Comparison of ENCODE assay signal across 1 cellular context in genomic region chr6:88963139-88964090, GRCh38.
TF ChIP-seq lines count a peak whose summit lies in the region.

Gene RNGTT (minus strand): TSS chr6:88963618. CDS start chr6:88963409, 209 bp downstream.

TF ChIP-seq in HepG2, 621 proteins besides CTCF, POLR2A, EP300 and RAD21 (continued from another document and continues in another):
- TF ChIP-seq, protein P1, sequence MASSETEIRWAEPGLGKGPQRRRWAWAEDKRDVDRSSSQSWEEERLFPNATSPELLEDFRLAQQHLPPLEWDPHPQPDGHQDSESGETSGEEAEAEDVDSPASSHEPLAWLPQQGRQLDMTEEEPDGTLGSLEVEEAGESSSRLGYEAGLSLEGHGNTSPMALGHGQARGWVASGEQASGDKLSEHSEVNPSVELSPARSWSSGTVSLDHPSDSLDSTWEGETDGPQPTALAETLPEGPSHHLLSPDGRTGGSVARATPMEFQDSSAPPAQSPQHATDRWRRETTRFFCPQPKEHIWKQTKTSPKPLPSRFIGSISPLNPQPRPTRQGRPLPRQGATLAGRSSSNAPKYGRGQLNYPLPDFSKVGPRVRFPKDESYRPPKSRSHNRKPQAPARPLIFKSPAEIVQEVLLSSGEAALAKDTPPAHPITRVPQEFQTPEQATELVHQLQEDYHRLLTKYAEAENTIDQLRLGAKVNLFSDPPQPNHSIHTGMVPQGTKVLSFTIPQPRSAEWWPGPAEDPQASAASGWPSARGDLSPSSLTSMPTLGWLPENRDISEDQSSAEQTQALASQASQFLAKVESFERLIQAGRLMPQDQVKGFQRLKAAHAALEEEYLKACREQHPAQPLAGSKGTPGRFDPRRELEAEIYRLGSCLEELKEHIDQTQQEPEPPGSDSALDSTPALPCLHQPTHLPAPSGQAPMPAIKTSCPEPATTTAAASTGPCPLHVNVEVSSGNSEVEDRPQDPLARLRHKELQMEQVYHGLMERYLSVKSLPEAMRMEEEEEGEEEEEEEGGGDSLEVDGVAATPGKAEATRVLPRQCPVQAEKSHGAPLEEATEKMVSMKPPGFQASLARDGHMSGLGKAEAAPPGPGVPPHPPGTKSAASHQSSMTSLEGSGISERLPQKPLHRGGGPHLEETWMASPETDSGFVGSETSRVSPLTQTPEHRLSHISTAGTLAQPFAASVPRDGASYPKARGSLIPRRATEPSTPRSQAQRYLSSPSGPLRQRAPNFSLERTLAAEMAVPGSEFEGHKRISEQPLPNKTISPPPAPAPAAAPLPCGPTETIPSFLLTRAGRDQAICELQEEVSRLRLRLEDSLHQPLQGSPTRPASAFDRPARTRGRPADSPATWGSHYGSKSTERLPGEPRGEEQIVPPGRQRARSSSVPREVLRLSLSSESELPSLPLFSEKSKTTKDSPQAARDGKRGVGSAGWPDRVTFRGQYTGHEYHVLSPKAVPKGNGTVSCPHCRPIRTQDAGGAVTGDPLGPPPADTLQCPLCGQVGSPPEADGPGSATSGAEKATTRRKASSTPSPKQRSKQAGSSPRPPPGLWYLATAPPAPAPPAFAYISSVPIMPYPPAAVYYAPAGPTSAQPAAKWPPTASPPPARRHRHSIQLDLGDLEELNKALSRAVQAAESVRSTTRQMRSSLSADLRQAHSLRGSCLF (CRISPR knock-in tag; IDR thresholded peaks at IDR 0.05; ENCODE audit: borderline replicate concordance): no peak
- TF ChIP-seq, protein P2, sequence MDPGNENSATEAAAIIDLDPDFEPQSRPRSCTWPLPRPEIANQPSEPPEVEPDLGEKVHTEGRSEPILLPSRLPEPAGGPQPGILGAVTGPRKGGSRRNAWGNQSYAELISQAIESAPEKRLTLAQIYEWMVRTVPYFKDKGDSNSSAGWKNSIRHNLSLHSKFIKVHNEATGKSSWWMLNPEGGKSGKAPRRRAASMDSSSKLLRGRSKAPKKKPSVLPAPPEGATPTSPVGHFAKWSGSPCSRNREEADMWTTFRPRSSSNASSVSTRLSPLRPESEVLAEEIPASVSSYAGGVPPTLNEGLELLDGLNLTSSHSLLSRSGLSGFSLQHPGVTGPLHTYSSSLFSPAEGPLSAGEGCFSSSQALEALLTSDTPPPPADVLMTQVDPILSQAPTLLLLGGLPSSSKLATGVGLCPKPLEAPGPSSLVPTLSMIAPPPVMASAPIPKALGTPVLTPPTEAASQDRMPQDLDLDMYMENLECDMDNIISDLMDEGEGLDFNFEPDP (CRISPR knock-in tag; conservative IDR thresholded peaks at IDR 0.05): 0 out of 2 replicates have a peak, but pooled peaks have one; percentile 90
- TF ChIP-seq THAP8 (CRISPR knock-in tag; IDR thresholded peaks at IDR 0.05; ENCODE audit: borderline replicate concordance) (peak; percentile 50; the same call in 1 of the 2 replicates), GATAD1 (CRISPR knock-in tag; IDR thresholded peaks at IDR 0.05) (peak; percentile 89), PPARG (CRISPR knock-in tag; conservative IDR thresholded peaks at IDR 0.05) (no peak), POGK (CRISPR knock-in tag; conservative IDR thresholded peaks at IDR 0.05) (no peak; the same call in 1 of the 2 replicates), ZFP82 (CRISPR knock-in tag; IDR thresholded peaks at IDR 0.05; ENCODE audit: borderline replicate concordance) (peak; percentile 59; the same call in 1 of the 2 replicates), TMF1 (CRISPR knock-in tag; IDR thresholded peaks at IDR 0.05; ENCODE audit: low read depth) (no peak), BRD4 (CRISPR knock-in tag; IDR thresholded peaks at IDR 0.05) (0 out of 2 replicates have a peak, but pooled peaks have one; percentile 46), SIX1 (CRISPR knock-in tag; IDR thresholded peaks at IDR 0.05; ENCODE audit: borderline replicate concordance) (no peak), ZNF576 (CRISPR knock-in tag; IDR thresholded peaks at IDR 0.05) (no peak), DMTF1 (CRISPR knock-in tag; IDR thresholded peaks at IDR 0.05) (no peak), ZSCAN30 (CRISPR knock-in tag; IDR thresholded peaks at IDR 0.05) (no peak), ATF7-NPFF (CRISPR knock-in tag; IDR thresholded peaks at IDR 0.05; ENCODE audit: low read depth) (peak; percentile 31; the same call in 1 of the 2 replicates), NFYB (CRISPR knock-in tag; IDR thresholded peaks at IDR 0.05) (0 out of 2 replicates have a peak, but pooled peaks have one; percentile 52), ZNF713 (CRISPR knock-in tag; IDR thresholded peaks at IDR 0.05) (no peak), SIN3A (IDR thresholded peaks at IDR 0.05; ENCODE audit: borderline replicate concordance, low read depth, low read length) (peak; percentile 76), ZNF841 (CRISPR knock-in tag; IDR thresholded peaks at IDR 0.05; ENCODE audit: borderline replicate concordance) (no peak), ZNF652 (CRISPR knock-in tag; IDR thresholded peaks at IDR 0.05; ENCODE audit: borderline replicate concordance, low read depth) (peak; percentile 99), HNRNPK (IDR thresholded peaks at IDR 0.05; ENCODE audit: low read depth, low read length, poor library complexity, severe bottlenecking) (no peak), MIER3 (CRISPR knock-in tag; IDR thresholded peaks at IDR 0.05; ENCODE audit: borderline replicate concordance) (no peak), MEIS1 (CRISPR knock-in tag; IDR thresholded peaks at IDR 0.05; ENCODE audit: borderline replicate concordance) (no peak), FOSL1 (CRISPR knock-in tag; IDR thresholded peaks at IDR 0.05; ENCODE audit: borderline replicate concordance) (no peak), MAFF (IDR thresholded peaks at IDR 0.05; ENCODE audit: low read depth, low read length) (no peak), ZKSCAN5 (CRISPR knock-in tag; IDR thresholded peaks at IDR 0.05) (no peak), YEATS4 (CRISPR knock-in tag; IDR thresholded peaks at IDR 0.05; ENCODE audit: borderline replicate concordance) (peak; percentile 76; the same call in 1 of the 2 replicates), ZNF24 (IDR thresholded peaks at IDR 0.05) (no peak), AKAP8 (CRISPR knock-in tag; IDR thresholded peaks at IDR 0.05) (no peak), ZSCAN20 (CRISPR knock-in tag; IDR thresholded peaks at IDR 0.05; ENCODE audit: borderline replicate concordance) (0 out of 2 replicates have a peak, but pooled peaks have one; percentile 69), ZBTB7B (CRISPR knock-in tag; IDR thresholded peaks at IDR 0.05) (no peak), ZBTB34 (CRISPR knock-in tag; IDR thresholded peaks at IDR 0.05) (no peak; the same call in 1 of the 2 replicates), TGIF2 (CRISPR knock-in tag; IDR thresholded peaks at IDR 0.05) (peak; percentile 36), ZNF12 (CRISPR knock-in tag; IDR thresholded peaks at IDR 0.05) (no peak), AGO2 (optimal IDR thresholded peaks at IDR 0.05; ENCODE audit: low read depth, low read length) (peak; percentile 49), BATF2 (CRISPR knock-in tag; IDR thresholded peaks at IDR 0.05) (no peak), ZC3H4 (CRISPR knock-in tag; IDR thresholded peaks at IDR 0.05; ENCODE audit: borderline replicate concordance) (no peak; the same call in 1 of the 2 replicates), SYNCRIP (IDR thresholded peaks at IDR 0.05; ENCODE audit: insufficient read depth, low read depth, low read length) (no peak), ZNF782 (CRISPR knock-in tag; IDR thresholded peaks at IDR 0.05; ENCODE audit: borderline replicate concordance) (no peak), KLF6 (CRISPR knock-in tag; IDR thresholded peaks at IDR 0.05) (no peak), ZNF709 (CRISPR knock-in tag; IDR thresholded peaks at IDR 0.05) (0 out of 2 replicates have a peak, but pooled peaks have one; percentile 62), ZEB1 (IDR thresholded peaks at IDR 0.05; ENCODE audit: insufficient replicate concordance, low read depth) (no peak), CHD2 (IDR thresholded peaks at IDR 0.05; ENCODE audit: low read depth, low read length) (no peak), ZFP90 (CRISPR knock-in tag; IDR thresholded peaks at IDR 0.05; ENCODE audit: borderline replicate concordance) (peak; percentile 22; the same call in 1 of the 2 replicates)
- TF ChIP-seq, protein P3, sequence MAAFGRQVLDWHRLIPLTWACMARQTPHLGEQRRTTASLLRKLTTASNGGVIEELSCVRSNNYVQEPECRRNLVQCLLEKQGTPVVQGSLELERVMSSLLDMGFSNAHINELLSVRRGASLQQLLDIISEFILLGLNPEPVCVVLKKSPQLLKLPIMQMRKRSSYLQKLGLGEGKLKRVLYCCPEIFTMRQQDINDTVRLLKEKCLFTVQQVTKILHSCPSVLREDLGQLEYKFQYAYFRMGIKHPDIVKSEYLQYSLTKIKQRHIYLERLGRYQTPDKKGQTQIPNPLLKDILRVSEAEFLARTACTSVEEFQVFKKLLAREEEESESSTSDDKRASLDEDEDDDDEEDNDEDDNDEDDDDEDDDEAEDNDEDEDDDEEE (CRISPR knock-in tag; IDR thresholded peaks at IDR 0.05): peak; percentile 54
- TF ChIP-seq, protein P4, sequence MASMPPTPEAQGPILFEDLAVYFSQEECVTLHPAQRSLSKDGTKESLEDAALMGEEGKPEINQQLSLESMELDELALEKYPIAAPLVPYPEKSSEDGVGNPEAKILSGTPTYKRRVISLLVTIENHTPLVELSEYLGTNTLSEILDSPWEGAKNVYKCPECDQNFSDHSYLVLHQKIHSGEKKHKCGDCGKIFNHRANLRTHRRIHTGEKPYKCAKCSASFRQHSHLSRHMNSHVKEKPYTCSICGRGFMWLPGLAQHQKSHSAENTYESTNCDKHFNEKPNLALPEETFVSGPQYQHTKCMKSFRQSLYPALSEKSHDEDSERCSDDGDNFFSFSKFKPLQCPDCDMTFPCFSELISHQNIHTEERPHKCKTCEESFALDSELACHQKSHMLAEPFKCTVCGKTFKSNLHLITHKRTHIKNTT (CRISPR knock-in tag; IDR thresholded peaks at IDR 0.05): no peak
- TF ChIP-seq, protein P5, sequence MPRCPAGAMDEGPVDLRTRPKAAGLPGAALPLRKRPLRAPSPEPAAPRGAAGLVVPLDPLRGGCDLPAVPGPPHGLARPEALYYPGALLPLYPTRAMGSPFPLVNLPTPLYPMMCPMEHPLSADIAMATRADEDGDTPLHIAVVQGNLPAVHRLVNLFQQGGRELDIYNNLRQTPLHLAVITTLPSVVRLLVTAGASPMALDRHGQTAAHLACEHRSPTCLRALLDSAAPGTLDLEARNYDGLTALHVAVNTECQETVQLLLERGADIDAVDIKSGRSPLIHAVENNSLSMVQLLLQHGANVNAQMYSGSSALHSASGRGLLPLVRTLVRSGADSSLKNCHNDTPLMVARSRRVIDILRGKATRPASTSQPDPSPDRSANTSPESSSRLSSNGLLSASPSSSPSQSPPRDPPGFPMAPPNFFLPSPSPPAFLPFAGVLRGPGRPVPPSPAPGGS (CRISPR knock-in tag; IDR thresholded peaks at IDR 0.05): peak; percentile 82; the same call in 1 of the 2 replicates
